ENCODE assay signal across 8 cellular contexts in the genomic region with DNA sequence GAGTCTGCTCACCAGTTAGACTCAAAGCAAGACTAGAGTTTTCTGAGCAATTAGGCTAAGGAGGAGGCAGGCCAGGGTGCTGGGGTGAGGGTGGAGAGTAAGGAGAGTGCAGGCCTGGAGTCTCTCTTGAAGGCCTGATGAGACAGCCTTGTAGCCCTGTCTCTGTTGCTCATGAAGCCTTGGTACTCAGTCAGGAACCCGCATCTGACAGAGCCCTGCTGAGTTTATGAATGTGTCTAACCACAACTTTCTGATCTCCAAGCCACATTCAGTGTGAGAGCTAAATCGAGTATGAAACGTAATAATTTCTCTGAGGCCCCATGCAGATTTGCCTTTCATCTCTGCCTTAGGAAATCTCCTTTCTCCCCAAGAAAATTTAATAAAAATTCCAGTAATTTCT.
DNase-seq lines count a peak whose midpoint lies in the region; ATAC-seq and TF ChIP-seq lines count a peak whose summit lies in the region.

No MANE protein-coding gene starts in this region.

- peak; percentile 75 for ATAC-seq in GM21423 (IDR thresholded peaks at IDR 0.05; ENCODE audit: unreplicated experiment)
- ATAC-seq in HG03571 (IDR thresholded peaks at IDR 0.05; ENCODE audit: unreplicated experiment) = peak; percentile 82
- ATAC-seq in left lobe of liver = no peak

- CTCF ChIA-PET in GM10248 (lab: Yijun Ruan, JAX) = interaction anchor here (1.3 to 1.4 kb wide), 3 partner anchors 11 to 163 kb away, joined by 3 to 4 read pairs (median 3); a partner anchor contains a TSS

- H3K4me3 ChIP-seq in choroid plexus epithelial cell (ENCODE audit: low read depth, low read length) = no peak overlapping the region

- DNase-seq in GM10248 (ENCODE audit: extremely low spot score) = peak; percentile 56
- peak; percentile 86 for DNase-seq in choroid plexus epithelial cell (ENCODE audit: low read depth)
- no peak for DNase-seq in SHP77 (lab: John Stamatoyannopoulos, UW)
- DNase-seq in kidney glomerular epithelial cell (lab: John Stamatoyannopoulos, UW) = no peak
- no peak for DNase-seq in NCI-H345 (lab: John Stamatoyannopoulos, UW)
- no peak for DNase-seq in left lobe of liver (ENCODE audit: low spot score)

- POLR2A ChIA-PET in GM10248 (lab: Yijun Ruan, JAX) = no interaction called here

- TF ChIP-seq CTCF in GM10248 (IDR thresholded peaks at IDR 0.05; ENCODE audit: control extremely low read depth, extremely low read depth, low read depth, missing control alignments) (no peak), choroid plexus epithelial cell (conservative IDR thresholded peaks at IDR 0.05; ENCODE audit: low read depth, low read length) (no peak)

Comparison
In these comparisons a context has a peak if more than half of its experiments do, and no peak if none do; other contexts are left out.
1. DNase-seq: peak in GM10248 (single experiment) and choroid plexus epithelial cell (single experiment); none in SHP77 (0 of 2), kidney glomerular epithelial cell (single experiment), NCI-H345 (single experiment) and left lobe of liver (single experiment).